In the genomic region with DNA sequence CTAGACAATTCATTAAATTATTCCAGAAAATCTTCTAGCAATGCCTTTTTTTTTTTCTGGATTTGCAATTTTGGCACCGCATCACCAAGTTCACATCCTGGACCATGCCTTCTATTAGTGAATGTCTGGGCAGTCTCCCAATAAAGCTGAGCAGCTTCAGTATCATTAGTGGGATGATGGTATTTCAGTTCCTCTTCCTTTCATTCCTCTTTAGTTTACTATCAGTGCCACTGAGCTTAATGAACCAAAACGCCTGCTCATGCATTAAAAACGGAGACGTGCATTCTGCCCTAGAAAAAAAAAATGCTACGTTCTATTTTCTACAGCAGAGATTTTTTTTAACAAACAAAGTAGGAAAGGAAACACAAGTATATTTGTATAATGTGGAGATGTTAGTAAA, we compare ENCODE assay signal across 13 cellular contexts.
DNase-seq lines count a peak whose midpoint lies in the region; ATAC-seq and TF ChIP-seq lines count a peak whose summit lies in the region.
"Had no signal": no experiment of that assay in that cellular context is flagged by ENCODE, and none has a peak within 500 bp of the region (broad histone marks: within the 10 kb centered on the region; RNA-seq: fewer than 3 reads in every experiment).

No MANE protein-coding gene starts in this region.

- no peaks in the 10 kb centered on the region for H3K27me3 ChIP-seq in kidney epithelial cell (ENCODE audit: control insufficient read depth, insufficient read depth, low read length)

- POLR2A ChIA-PET in HEK293 (lab: Yijun Ruan, JAX) (no interaction called here), WTC11 (lab: Charles Lee) (interaction anchor here (0.6 kb wide), 1 partner anchor 925 kb away, joined by 4 read pairs; no protein-coding TSS in a partner anchor)

- H3K36me3 Mint-ChIP-seq in WTC11 = no peaks in the 10 kb centered on the region

- no peak overlapping the region for H3K27ac ChIP-seq in HEK293 (ENCODE audit: extremely low read depth, low read depth, low read length)

- no peaks in the 10 kb centered on the region for H3K4me1 ChIP-seq in HEK293 (ENCODE audit: control insufficient read depth, insufficient read depth, low read length)

- no peak overlapping the region for H3K4me3 Mint-ChIP-seq in WTC11
- H3K4me3 Mint-ChIP-seq: activated CD8-positive, alpha-beta T cell treated with anti-CD3 and anti-CD28 coated beads, Interleukin-2, amount 10 ng/mL, durations not matched to agents 7 days and 5 days had no signal

- H3K9me3 Mint-ChIP-seq in WTC11 = no peaks in the 10 kb centered on the region

- no peak for TF ChIP-seq CTCF in HEK293 (tag by site-specific recombination; IDR thresholded peaks at IDR 0.05)
- TF ChIP-seq CTCF in kidney epithelial cell (IDR thresholded peaks at IDR 0.05; ENCODE audit: insufficient read depth, low read length, poor library complexity, severe bottlenecking) = no peak
- TF ChIP-seq CTCF in WTC11 (IDR thresholded peaks at IDR 0.05) = no peak

- CTCF ChIA-PET in HEK293 (lab: Yijun Ruan, JAX) (interaction anchor here (0.6 kb wide), 1 partner anchor 33 kb away, joined by 3 read pairs; no protein-coding TSS in a partner anchor), WTC11 (lab: Charles Lee) (no interaction called here)

- no peaks in the 10 kb centered on the region for H3K9me3 ChIP-seq in HEK293 (ENCODE audit: control insufficient read depth, insufficient read depth, low read depth, low read length)

- no peaks in the 10 kb centered on the region for H3K27me3 Mint-ChIP-seq in WTC11 (ENCODE audit: low read depth)

- H3K36me3 ChIP-seq in HEK293 (ENCODE audit: control insufficient read depth in 2 of 2, insufficient read depth in 1 of 2, low read length in 2 of 2) = no peaks in the 10 kb centered on the region
- H3K36me3 ChIP-seq in kidney epithelial cell (ENCODE audit: control insufficient read depth, insufficient read depth, low read length) = no peaks in the 10 kb centered on the region

- H3K4me3 ChIP-seq in HEK293 (ENCODE audit: low read depth, low read length) (no peak overlapping the region), kidney epithelial cell (ENCODE audit: low read depth, low read length) (no peak overlapping the region)
- H3K4me3 ChIP-seq: lung had no signal

- ATAC-seq in GM18502 (IDR thresholded peaks at IDR 0.05; ENCODE audit: poor library complexity, unreplicated experiment) (peak; percentile 67), WTC11 (no peak)
- ATAC-seq: activated CD8-positive, alpha-beta T cell treated with anti-CD3 and anti-CD28 coated beads, Interleukin-2, amount 10 ng/mL, durations not matched to agents 7 days and 5 days had no signal

- H3K4me1 Mint-ChIP-seq in WTC11 = peaks cover 8% of the 10 kb centered on the region

- DNase-seq in NCI-H2171 treated with DMSO at 0.1 percent for 48 hours (lab: John Stamatoyannopoulos, UW) (peak; percentile 83), kidney epithelial cell (ENCODE audit: low read depth) (peak; percentile 23), EL (no peak), middle frontal gyrus (ENCODE audit: extremely low spot score, low spot score) (no peak), dermis blood vessel endothelial cell (no peak), WTC11 (ENCODE audit: low spot score) (no peak)
- DNase-seq: activated CD8-positive, alpha-beta T cell treated with anti-CD3 and anti-CD28 coated beads, Interleukin-2, amount 10 ng/mL, durations not matched to agents 7 days and 5 days; DND-41; effector CD8-positive, alpha-beta T cell; stimulated activated CD4-positive, alpha-beta T cell treated with anti-CD3 and anti-CD28 coated beads, Interleukin-2, amount 100 ng/mL, for 24 hours had no signal

- no peak overlapping the region for H3K27ac Mint-ChIP-seq in WTC11
- H3K27ac Mint-ChIP-seq: activated CD8-positive, alpha-beta T cell treated with anti-CD3 and anti-CD28 coated beads, Interleukin-2, amount 10 ng/mL, durations not matched to agents 7 days and 5 days had no signal

TF ChIP-seq in HEK293, 187 proteins besides CTCF, POLR2A, EP300 and RAD21:
- peak; percentile 58; the same call in 1 of the 2 replicates for TF ChIP-seq TRIM28 (IDR thresholded peaks at IDR 0.05; ENCODE audit: borderline replicate concordance, low read length)
- no peak for TF ChIP-seq FEZF1 (tag by site-specific recombination; IDR thresholded peaks at IDR 0.05)
TF ChIP-seq in HEK293: peak in this region for 1.

TF ChIP-seq in WTC11, 78 proteins besides CTCF, POLR2A, EP300 and RAD21 (continues in another document):
- TF ChIP-seq NFYB (CRISPR knock-in tag; conservative IDR thresholded peaks at IDR 0.05; ENCODE audit: low read depth) = no peak
- TF ChIP-seq FOXJ3 (CRISPR knock-in tag; IDR thresholded peaks at IDR 0.05; ENCODE audit: borderline replicate concordance) = no peak
- TF ChIP-seq TP53 (CRISPR knock-in tag; IDR thresholded peaks at IDR 0.05) = no peak
- TF ChIP-seq, protein P1, sequence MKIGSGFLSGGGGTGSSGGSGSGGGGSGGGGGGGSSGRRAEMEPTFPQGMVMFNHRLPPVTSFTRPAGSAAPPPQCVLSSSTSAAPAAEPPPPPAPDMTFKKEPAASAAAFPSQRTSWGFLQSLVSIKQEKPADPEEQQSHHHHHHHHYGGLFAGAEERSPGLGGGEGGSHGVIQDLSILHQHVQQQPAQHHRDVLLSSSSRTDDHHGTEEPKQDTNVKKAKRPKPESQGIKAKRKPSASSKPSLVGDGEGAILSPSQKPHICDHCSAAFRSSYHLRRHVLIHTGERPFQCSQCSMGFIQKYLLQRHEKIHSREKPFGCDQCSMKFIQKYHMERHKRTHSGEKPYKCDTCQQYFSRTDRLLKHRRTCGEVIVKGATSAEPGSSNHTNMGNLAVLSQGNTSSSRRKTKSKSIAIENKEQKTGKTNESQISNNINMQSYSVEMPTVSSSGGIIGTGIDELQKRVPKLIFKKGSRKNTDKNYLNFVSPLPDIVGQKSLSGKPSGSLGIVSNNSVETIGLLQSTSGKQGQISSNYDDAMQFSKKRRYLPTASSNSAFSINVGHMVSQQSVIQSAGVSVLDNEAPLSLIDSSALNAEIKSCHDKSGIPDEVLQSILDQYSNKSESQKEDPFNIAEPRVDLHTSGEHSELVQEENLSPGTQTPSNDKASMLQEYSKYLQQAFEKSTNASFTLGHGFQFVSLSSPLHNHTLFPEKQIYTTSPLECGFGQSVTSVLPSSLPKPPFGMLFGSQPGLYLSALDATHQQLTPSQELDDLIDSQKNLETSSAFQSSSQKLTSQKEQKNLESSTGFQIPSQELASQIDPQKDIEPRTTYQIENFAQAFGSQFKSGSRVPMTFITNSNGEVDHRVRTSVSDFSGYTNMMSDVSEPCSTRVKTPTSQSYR (CRISPR knock-in tag; IDR thresholded peaks at IDR 0.05) = no peak
- TF ChIP-seq MXD4 (CRISPR knock-in tag; IDR thresholded peaks at IDR 0.05; ENCODE audit: borderline replicate concordance) = no peak
- TF ChIP-seq, protein P2, sequence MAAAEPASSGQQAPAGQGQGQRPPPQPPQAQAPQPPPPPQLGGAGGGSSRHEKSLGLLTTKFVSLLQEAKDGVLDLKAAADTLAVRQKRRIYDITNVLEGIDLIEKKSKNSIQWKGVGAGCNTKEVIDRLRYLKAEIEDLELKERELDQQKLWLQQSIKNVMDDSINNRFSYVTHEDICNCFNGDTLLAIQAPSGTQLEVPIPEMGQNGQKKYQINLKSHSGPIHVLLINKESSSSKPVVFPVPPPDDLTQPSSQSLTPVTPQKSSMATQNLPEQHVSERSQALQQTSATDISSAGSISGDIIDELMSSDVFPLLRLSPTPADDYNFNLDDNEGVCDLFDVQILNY (CRISPR knock-in tag; IDR thresholded peaks at IDR 0.05) = no peak
- TF ChIP-seq SMAD4 (CRISPR knock-in tag; IDR thresholded peaks at IDR 0.05) = no peak
- no peak for TF ChIP-seq TCF7 (CRISPR knock-in tag; IDR thresholded peaks at IDR 0.05; ENCODE audit: low read depth)
- no peak for TF ChIP-seq FOXK1 (CRISPR knock-in tag; IDR thresholded peaks at IDR 0.05)
- TF ChIP-seq JUN (CRISPR knock-in tag; IDR thresholded peaks at IDR 0.05) = no peak
- TF ChIP-seq, protein P3, sequence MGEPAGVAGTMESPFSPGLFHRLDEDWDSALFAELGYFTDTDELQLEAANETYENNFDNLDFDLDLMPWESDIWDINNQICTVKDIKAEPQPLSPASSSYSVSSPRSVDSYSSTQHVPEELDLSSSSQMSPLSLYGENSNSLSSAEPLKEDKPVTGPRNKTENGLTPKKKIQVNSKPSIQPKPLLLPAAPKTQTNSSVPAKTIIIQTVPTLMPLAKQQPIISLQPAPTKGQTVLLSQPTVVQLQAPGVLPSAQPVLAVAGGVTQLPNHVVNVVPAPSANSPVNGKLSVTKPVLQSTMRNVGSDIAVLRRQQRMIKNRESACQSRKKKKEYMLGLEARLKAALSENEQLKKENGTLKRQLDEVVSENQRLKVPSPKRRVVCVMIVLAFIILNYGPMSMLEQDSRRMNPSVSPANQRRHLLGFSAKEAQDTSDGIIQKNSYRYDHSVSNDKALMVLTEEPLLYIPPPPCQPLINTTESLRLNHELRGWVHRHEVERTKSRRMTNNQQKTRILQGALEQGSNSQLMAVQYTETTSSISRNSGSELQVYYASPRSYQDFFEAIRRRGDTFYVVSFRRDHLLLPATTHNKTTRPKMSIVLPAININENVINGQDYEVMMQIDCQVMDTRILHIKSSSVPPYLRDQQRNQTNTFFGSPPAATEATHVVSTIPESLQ (CRISPR knock-in tag; IDR thresholded peaks at IDR 0.05) = no peak
- TF ChIP-seq ATF1 (CRISPR knock-in tag; IDR thresholded peaks at IDR 0.05) = no peak
- TF ChIP-seq, protein P4, sequence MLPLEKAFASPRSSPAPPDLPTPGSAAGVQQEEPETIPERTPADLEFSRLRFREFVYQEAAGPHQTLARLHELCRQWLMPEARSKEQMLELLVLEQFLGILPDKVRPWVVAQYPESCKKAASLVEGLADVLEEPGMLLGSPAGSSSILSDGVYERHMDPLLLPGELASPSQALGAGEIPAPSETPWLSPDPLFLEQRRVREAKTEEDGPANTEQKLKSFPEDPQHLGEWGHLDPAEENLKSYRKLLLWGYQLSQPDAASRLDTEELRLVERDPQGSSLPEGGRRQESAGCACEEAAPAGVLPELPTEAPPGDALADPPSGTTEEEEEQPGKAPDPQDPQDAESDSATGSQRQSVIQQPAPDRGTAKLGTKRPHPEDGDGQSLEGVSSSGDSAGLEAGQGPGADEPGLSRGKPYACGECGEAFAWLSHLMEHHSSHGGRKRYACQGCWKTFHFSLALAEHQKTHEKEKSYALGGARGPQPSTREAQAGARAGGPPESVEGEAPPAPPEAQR (CRISPR knock-in tag; IDR thresholded peaks at IDR 0.05) = no peak
- TF ChIP-seq ZNF263 (CRISPR knock-in tag; IDR thresholded peaks at IDR 0.05; ENCODE audit: low read depth) = no peak
- TF ChIP-seq ZNF138 (CRISPR knock-in tag; conservative IDR thresholded peaks at IDR 0.05) = no peak
- no peak for TF ChIP-seq SMAD3 (CRISPR knock-in tag; IDR thresholded peaks at IDR 0.05; ENCODE audit: borderline replicate concordance)
- TF ChIP-seq ZNF317 (CRISPR knock-in tag; IDR thresholded peaks at IDR 0.05; ENCODE audit: borderline replicate concordance, low read depth) = no peak

Comparison
In these comparisons a context has a peak if more than half of its experiments do, and no peak if none do; other contexts are left out.
1. DNase-seq: peak in NCI-H2171 treated with DMSO at 0.1 percent for 48 hours (single experiment) and kidney epithelial cell (single experiment); none in EL (single experiment), middle frontal gyrus (single experiment), dermis blood vessel endothelial cell (single experiment) and WTC11 (single experiment).